In genomic region chr12:72869025-72869424, GRCh38 we compare ENCODE assay signal across 25 cellular contexts.
"Had no signal": no experiment of that assay in that cellular context is flagged by ENCODE, and none has a peak within 500 bp of the region (broad histone marks: within the 10 kb centered on the region; RNA-seq: fewer than 3 reads in every experiment).

No MANE protein-coding gene starts in this region.

- DNase-seq: activated CD4-positive, alpha-beta T cell treated with anti-CD3 and anti-CD28 coated beads, Interleukin-2, amount 10 ng/mL, durations not matched to agents 24 days and 14 days; activated CD4-positive, alpha-beta T cell treated with anti-CD3 and anti-CD28 coated beads, Interleukin-2, amount 50 U/mL, for 4 hours; activated CD8-positive, alpha-beta T cell treated with anti-CD3 and anti-CD28 coated beads for 36 hours; activated effector memory CD4-positive, alpha-beta T cell treated with anti-CD3 and anti-CD28 coated beads, Interleukin-2, amount 50 U/mL, for 16 hours; activated naive CD4-positive, alpha-beta T cell; activated naive CD4-positive, alpha-beta T cell treated with anti-CD3 and anti-CD28 coated beads, Interleukin-2, amount 50 U/mL, for 16 hours; activated naive CD8-positive, alpha-beta T cell treated with anti-CD3 and anti-CD28 coated beads for 36 hours; activated T-cell treated with anti-CD3 and anti-CD28 coated beads, Interleukin-2, amount 50 U/mL, for 1 hour; activated T-cell treated with anti-CD3 and anti-CD28 coated beads, Interleukin-2, amount 50 U/mL, for 72 hours; amniotic stem cell; aorta; NCI-H1105; NCI-H1417 treated with DMSO at 0.1 percent for 48 hours; NCI-H1694; NCI-H1930; NCI-H2081 treated with DMSO at 0.1 percent for 48 hours; NCI-H345; NCI-H524 treated with DMSO at 0.1 percent for 48 hours; Peyer's patch; RPMI8226; SHP77 treated with DMSO at 0.1 percent for 48 hours; SK-N-SH had no signal

- H3K27ac ChIP-seq: cardiac muscle cell, Peyer's patch, SJSA1 had no signal

- H3K36me3 ChIP-seq: cardiac muscle cell, Peyer's patch, SJSA1 had no signal

- H3K27me3 ChIP-seq: cardiac muscle cell, Peyer's patch, SJSA1 had no signal

- ATAC-seq: activated CD8-positive, alpha-beta T cell treated with anti-CD3 and anti-CD28 coated beads for 36 hours; activated T-cell treated with anti-CD3 and anti-CD28 coated beads, Interleukin-2, amount 50 U/mL, for 72 hours; activated T-helper 17 cell treated with anti-CD3 and anti-CD28 coated beads, Interleukin-2, amount 50 U/mL, for 72 hours had no signal

- H3K4me3 ChIP-seq: cardiac muscle cell, Peyer's patch, SJSA1 had no signal

- H3K4me1 ChIP-seq: Peyer's patch, SJSA1 had no signal

- H3K9me3 ChIP-seq: Peyer's patch, SJSA1, SK-N-SH had no signal
